ENCODE assay signal across 20 cellular contexts in the genomic region with DNA sequence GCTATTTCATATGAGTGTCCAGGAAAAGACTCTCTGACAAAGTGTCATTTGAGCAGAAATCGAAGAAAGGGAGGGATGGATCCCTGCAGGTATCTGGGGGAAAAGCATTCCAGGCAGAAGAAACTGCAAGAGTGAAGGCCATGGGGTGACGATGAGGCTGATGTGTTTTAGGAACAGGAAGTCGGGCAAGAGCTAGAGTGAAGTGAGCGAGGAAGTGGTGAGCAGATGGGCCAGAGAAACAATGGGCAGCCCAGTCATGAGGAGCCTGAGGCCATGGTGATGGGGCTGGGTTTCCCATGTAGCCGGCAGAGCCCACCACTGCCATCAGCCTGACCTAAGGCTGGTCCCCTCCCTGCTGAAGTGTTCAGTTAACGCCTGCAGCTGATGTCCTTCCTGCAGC.
DNase-seq lines count a peak whose midpoint lies in the region; ATAC-seq, FAIRE-seq and TF ChIP-seq lines count a peak whose summit lies in the region.
"Had no signal": no experiment of that assay in that cellular context is flagged by ENCODE, and none has a peak within 500 bp of the region (broad histone marks: within the 10 kb centered on the region; RNA-seq: fewer than 3 reads in every experiment).

No MANE protein-coding gene starts in this region.

- H3K4me3 ChIP-seq in bronchial epithelial cell (ENCODE audit: low read depth, low read length): no peak overlapping the region
- no peak overlapping the region for H3K4me3 ChIP-seq in pancreas

- no peak overlapping the region for H3K27ac ChIP-seq in pancreas
- H3K27ac ChIP-seq: KMS-11 had no signal

- 58 to 70% methylated on average over 6 of the region's 6 CpGs for WGBS in pancreas, 2 donors

- intact Hi-C loops in pancreas (cut with DNase I): no loop called here

- H3K36me3 ChIP-seq in bronchial epithelial cell (ENCODE audit: control insufficient read depth, insufficient read depth, low read length): no peaks in the 10 kb centered on the region
- H3K36me3 ChIP-seq in pancreas: no peaks in the 10 kb centered on the region

- DNase-seq in CMK (ENCODE audit: low read depth): peak; percentile 14
- DNase-seq in Kasumi-1 (lab: John Stamatoyannopoulos, UW): peak; percentile 38 to 43
- DNase-seq in UCSD-AML1 (lab: John Stamatoyannopoulos, UW; ENCODE audit: unreplicated experiment): peak; percentile 67
- DNase-seq in bronchial epithelial cell (ENCODE audit: low read depth): no peak
- no peak for DNase-seq in pancreas
- DNase-seq in omental fat pad (ENCODE audit: low spot score): no peak
- DNase-seq: ACHN; C1 segment of cervical spinal cord; CD4-positive, alpha-beta memory T cell; COR-L47; DMS 273 treated with DMSO at 0.1 percent for 48 hours; HCEC 1CT; HFFc6; IMR-90 had no signal

- H3K27me3 ChIP-seq in bronchial epithelial cell (ENCODE audit: control insufficient read depth, insufficient read depth, low read length) (no peaks in the 10 kb centered on the region), pancreas (no peaks in the 10 kb centered on the region)

- no peaks in the 10 kb centered on the region for H3K4me1 ChIP-seq in pancreas

- no peak for ATAC-seq in pancreas
- no peak for ATAC-seq in GM18517 (IDR thresholded peaks at IDR 0.05; ENCODE audit: unreplicated experiment)
- no peak for ATAC-seq in omental fat pad (ENCODE audit: low FRiP score)
- ATAC-seq in HG02840 (IDR thresholded peaks at IDR 0.05; ENCODE audit: low FRiP score, unreplicated experiment): no peak

- FAIRE-seq in bronchial epithelial cell (lab: Jason Lieb, UNC) (peak; percentile 64), pancreas (lab: Jason Lieb, UNC) (no peak)
- FAIRE-seq: GM12891, GM19239, H1 had no signal

- TF ChIP-seq CTCF in bronchial epithelial cell (IDR thresholded peaks at IDR 0.05; ENCODE audit: insufficient read depth, low read length, severe bottlenecking) (no peak), pancreas (IDR thresholded peaks at IDR 0.05) (no peak), omental fat pad (IDR thresholded peaks at IDR 0.05) (no peak)

- no peaks in the 10 kb centered on the region for H3K9me3 ChIP-seq in pancreas

Comparison
In these comparisons a context has a peak if more than half of its experiments do, and no peak if none do; other contexts are left out.
1. DNase-seq: peak in CMK (single experiment), Kasumi-1 (2 of 2) and UCSD-AML1 (single experiment); none in bronchial epithelial cell (single experiment), pancreas (0 of 6) and omental fat pad (single experiment).